In the genomic region with DNA sequence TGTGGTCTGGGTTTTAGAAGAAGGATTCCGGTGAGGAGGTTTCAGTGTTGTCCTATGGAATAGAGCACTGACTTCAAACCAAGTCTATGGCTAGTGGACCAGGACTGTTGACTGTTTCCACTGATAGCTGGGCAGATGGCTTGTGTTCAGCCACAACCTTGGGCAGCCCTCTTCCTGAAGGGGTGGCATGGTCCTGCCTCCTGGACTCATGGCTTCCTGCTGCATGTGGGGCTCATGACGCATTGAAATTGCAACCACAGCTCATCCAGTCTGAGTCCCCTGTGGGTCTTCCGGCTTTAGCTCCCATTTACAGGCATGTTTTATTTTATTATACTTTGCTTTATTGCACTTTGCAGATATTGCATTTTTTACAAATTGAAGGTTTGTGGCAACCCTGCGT, we compare ENCODE assay signal across 18 cellular contexts.
"Had no signal": no experiment of that assay in that cellular context is flagged by ENCODE, and none has a peak within 500 bp of the region (broad histone marks: within the 10 kb centered on the region; RNA-seq: fewer than 3 reads in every experiment).

No MANE protein-coding gene starts in this region.

- H3K27ac ChIP-seq: colonic mucosa, gastrocnemius medialis, heart right ventricle, prostate gland, right lobe of liver, spleen had no signal

- H3K4me3 ChIP-seq: colonic mucosa, gastrocnemius medialis, heart right ventricle, mucosa of descending colon, prostate gland, right lobe of liver, spleen had no signal

- H3K36me3 ChIP-seq: colonic mucosa, gastrocnemius medialis, heart right ventricle, prostate gland, right lobe of liver, spleen had no signal

- H3K4me1 ChIP-seq: right lobe of liver had no signal

- DNase-seq: activated CD4-positive, alpha-beta memory T cell treated with anti-CD3 and anti-CD28 coated beads for 36 hours; activated CD4-positive, alpha-beta T cell treated with anti-CD3 and anti-CD28 coated beads for 1 hour; activated CD8-positive, alpha-beta memory T cell treated with anti-CD3 and anti-CD28 coated beads, Interleukin-2, amount 50 U/mL, for 4 hours; activated T-cell treated with anti-CD3 and anti-CD28 coated beads, Interleukin-2, amount 50 U/mL, for 72 hours; colonic mucosa; effector CD8-positive, alpha-beta T cell; gastrocnemius medialis; heart right ventricle; mammary epithelial cell; mucosa of descending colon; nucleus accumbens; right lobe of liver; spleen; stimulated activated CD4-positive, alpha-beta T cell treated with anti-CD3 and anti-CD28 coated beads, Interleukin-2, amount 100 ng/mL, for 24 hours; stimulated activated naive CD4-positive, alpha-beta T cell treated with Interleukin-2 at 50 U/mL for 16 hours had no signal

- H3K27me3 Mint-ChIP-seq: activated CD4-positive, alpha-beta memory T cell treated with anti-CD3 and anti-CD28 coated beads for 36 hours had no signal

- H3K27me3 ChIP-seq: colonic mucosa, gastrocnemius medialis, heart right ventricle, right lobe of liver, spleen had no signal

- H3K9me3 Mint-ChIP-seq: activated CD4-positive, alpha-beta memory T cell treated with anti-CD3 and anti-CD28 coated beads for 36 hours; natural killer cell treated with Interleukin-12 subunit alpha and Interleukin-12 subunit beta and Interleukin-15 and Interleukin-18, amount 100 ng/mL, for 72 hours had no signal

- ATAC-seq: activated T-cell treated with anti-CD3 and anti-CD28 coated beads, Interleukin-2, amount 50 U/mL, for 72 hours; gastrocnemius medialis; heart right ventricle; left lobe of liver; mucosa of descending colon; natural killer cell treated with Interleukin-12 subunit alpha and Interleukin-12 subunit beta and Interleukin-15 and Interleukin-18, amount 100 ng/mL, for 72 hours; right lobe of liver had no signal

- H3K36me3 Mint-ChIP-seq: activated CD4-positive, alpha-beta memory T cell treated with anti-CD3 and anti-CD28 coated beads for 36 hours; natural killer cell treated with Interleukin-12 subunit alpha and Interleukin-12 subunit beta and Interleukin-15 and Interleukin-18, amount 100 ng/mL, for 72 hours had no signal

- H3K9me3 ChIP-seq: colonic mucosa, gastrocnemius medialis, heart right ventricle, mucosa of descending colon, prostate gland, right lobe of liver, spleen had no signal

- H3K4me3 Mint-ChIP-seq: activated CD4-positive, alpha-beta memory T cell treated with anti-CD3 and anti-CD28 coated beads for 36 hours; activated T-cell treated with anti-CD3 and anti-CD28 coated beads, Interleukin-2, amount 50 U/mL, for 72 hours; natural killer cell treated with Interleukin-12 subunit alpha and Interleukin-12 subunit beta and Interleukin-15 and Interleukin-18, amount 100 ng/mL, for 72 hours had no signal

- H3K27ac Mint-ChIP-seq: activated CD4-positive, alpha-beta memory T cell treated with anti-CD3 and anti-CD28 coated beads for 36 hours; activated T-cell treated with anti-CD3 and anti-CD28 coated beads, Interleukin-2, amount 50 U/mL, for 72 hours had no signal
